ENCODE assay signal across 20 cellular contexts in the genomic region with DNA sequence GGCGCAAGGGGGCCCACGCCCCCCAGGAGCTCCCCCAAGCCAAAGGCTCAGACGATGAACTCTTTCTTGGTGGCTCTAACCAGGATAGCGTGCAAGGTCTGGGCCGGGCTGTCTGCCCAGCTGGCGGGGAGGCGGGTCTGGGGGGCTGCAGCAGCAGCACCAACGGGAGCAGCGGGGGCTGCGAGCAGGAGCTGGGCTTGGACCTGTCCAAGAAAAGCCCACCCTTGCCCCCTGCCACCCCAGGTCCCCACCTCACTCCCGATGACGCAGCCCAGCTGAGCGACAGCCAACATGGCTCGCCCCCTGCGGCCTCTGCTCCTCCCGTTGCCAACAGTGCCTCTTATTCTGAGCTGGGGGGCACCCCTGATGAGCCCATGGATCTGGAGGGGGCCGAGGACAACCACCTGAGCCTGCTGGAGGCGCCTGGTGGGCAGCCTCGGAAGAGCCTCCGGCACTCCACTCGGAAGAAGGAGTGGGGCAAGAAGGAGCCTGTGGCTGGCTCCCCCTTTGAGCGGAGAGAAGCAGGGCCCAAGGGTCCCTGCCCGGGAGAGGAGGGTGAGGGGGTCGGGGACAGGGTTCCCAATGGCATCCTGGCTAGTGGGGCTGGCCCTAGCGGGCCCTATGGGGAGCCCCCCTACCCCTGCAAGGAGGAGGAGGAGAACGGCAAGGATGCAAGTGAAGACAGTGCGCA. TPM values are rescaled to one million over a fixed set of nuclear protein-coding genes. Genes with fewer than 3 reads are reported as not detected.
DNase-seq lines count a peak whose midpoint lies in the region; ATAC-seq, FAIRE-seq and TF ChIP-seq lines count a peak whose summit lies in the region.
"Had no signal": no experiment of that assay in that cellular context is flagged by ENCODE, and none has a peak within 500 bp of the region (broad histone marks: within the 10 kb centered on the region; RNA-seq: fewer than 3 reads in every experiment).

No MANE protein-coding gene starts in this region.

- H4K20me1 ChIP-seq in HepG2 (ENCODE audit: insufficient read depth, low read length), result peaks cover 10% of the 10 kb centered on the region; the same call in 1 of the 2 replicates

- CTCF ChIA-PET in HepG2 (lab: Yijun Ruan, JAX; ENCODE audit: low intra/inter-chr PET ratio, low total read pairs), result no interaction called here

- H3K27ac ChIP-seq in right lobe of liver (no peak overlapping the region), HepG2 (ENCODE audit: extremely low read length, insufficient read depth, low read length) (no peak overlapping the region), right cardiac atrium (ENCODE audit: low read length) (no peak overlapping the region), pancreas (no peak overlapping the region)
- H3K27ac ChIP-seq: esophagus squamous epithelium, thoracic aorta had no signal

- no peak overlapping the region for H3K9ac ChIP-seq in HepG2 (ENCODE audit: insufficient read depth, low read depth, low read length)

- no peak for ATAC-seq in right lobe of liver
- ATAC-seq in HepG2, result no peak
- no peak for ATAC-seq in right cardiac atrium
- no peak for ATAC-seq in pancreas
- ATAC-seq: GM12878; stimulated activated effector memory CD8-positive, alpha-beta T cell treated with anti-CD3 and anti-CD28 coated beads, Interleukin-12 subunit alpha, Interleukin-12 subunit beta, amount 100 ng/mL, for 72 hours had no signal

- H3K27me3 ChIP-seq in right lobe of liver (no peaks in the 10 kb centered on the region), HepG2 (ENCODE audit: control insufficient read depth in 1 of 2, insufficient read depth in 2 of 2, low read length in 2 of 2) (no peaks in the 10 kb centered on the region), right cardiac atrium (ENCODE audit: control insufficient read depth, insufficient read depth) (no peaks in the 10 kb centered on the region), pancreas (no peaks in the 10 kb centered on the region)
- H3K27me3 ChIP-seq: esophagus squamous epithelium had no signal

- 90% methylated on average over 2 of the region's 27 CpGs for WGBS in right lobe of liver (ENCODE audit: insufficient coverage, low coverage, low lambda C conversion rate, missing lambda C conversion rate)
- WGBS in HepG2 (ENCODE audit: low lambda C conversion rate), result 97% methylated on average over 20 of the region's 27 CpGs
- 95% methylated on average over 27 of the region's 27 CpGs for WGBS in right cardiac atrium
- WGBS in pancreas, 2 donors, result 94 to 95% methylated on average over 25 to 27 of the region's 27 CpGs

- BruUV-seq in HepG2 (replicated peaks; lab: Mats Ljungman, UMichigan), result no TSS peak

- TF ChIP-seq EP300 in HepG2 (IDR thresholded peaks at IDR 0.05; ENCODE audit: low read depth in 2 of 2, low read length in 2 of 2) (no peak), HepG2 (CRISPR knock-in tag; IDR thresholded peaks at IDR 0.05; ENCODE audit: borderline replicate concordance) (no peak)

- H3K4me2 ChIP-seq in HepG2 (ENCODE audit: low read depth, low read length), result no peak overlapping the region

- H3K9me3 ChIP-seq in right lobe of liver (no peaks in the 10 kb centered on the region), HepG2 (ENCODE audit: low read length) (no peaks in the 10 kb centered on the region), right cardiac atrium (ENCODE audit: control insufficient read depth, low read length) (no peaks in the 10 kb centered on the region), pancreas (no peaks in the 10 kb centered on the region)
- H3K9me3 ChIP-seq: esophagus squamous epithelium, thoracic aorta had no signal

- POLR2A ChIA-PET in HepG2 (lab: Yijun Ruan, JAX), result no interaction called here

- H3K4me1 ChIP-seq in right lobe of liver (no peaks in the 10 kb centered on the region), HepG2 (ENCODE audit: insufficient read depth, low read length) (peaks cover 15% of the 10 kb centered on the region), right cardiac atrium (ENCODE audit: control insufficient read depth, insufficient read depth, low read length) (no peaks in the 10 kb centered on the region), pancreas (no peaks in the 10 kb centered on the region)

- TF ChIP-seq CTCF in right lobe of liver (IDR thresholded peaks at IDR 0.05) (no peak), HepG2 (CRISPR knock-in tag; IDR thresholded peaks at IDR 0.05) (no peak), pancreas (IDR thresholded peaks at IDR 0.05) (no peak), GM13976 (IDR thresholded peaks at IDR 0.05; ENCODE audit: borderline replicate concordance, control extremely low read depth, extremely low read depth, insufficient read depth, missing control alignments) (no peak)

- DNase-seq in right lobe of liver, result peak in 2 of 3 donors; percentile 14 to 40
- DNase-seq in HepG2 (ENCODE audit: low spot score), result no peak
- peak; percentile 6 to 56 (median 36) for DNase-seq in right cardiac atrium
- peak; percentile 2 to 74 (median 22) for DNase-seq in pancreas
- no peak for DNase-seq in NCI-H69 (lab: John Stamatoyannopoulos, UW)
- DNase-seq in GM13976 (ENCODE audit: low spot score), result no peak
- no peak for DNase-seq in NCI-H2029 treated with DMSO at 0.1 percent for 48 hours (lab: John Stamatoyannopoulos, UW)
- DNase-seq: activated T-cell treated with anti-CD3 and anti-CD28 coated beads, Interleukin-2, amount 50 U/mL, for 1 hour; effector CD8-positive, alpha-beta T cell; esophagus squamous epithelium; MM.1S; NCI-H1436 treated with DMSO at 0.1 percent for 48 hours; NCI-H2171; NCI-H526 treated with DMSO at 0.1 percent for 48 hours; SW 1271 had no signal

- H3K4me3 ChIP-seq in right lobe of liver (no peak overlapping the region), HepG2 (replicated peaks in 1 of 3; ENCODE audit: insufficient read depth in 1 of 3, low read depth in 2 of 3, low read length in 3 of 3) (no peak overlapping the region), right cardiac atrium (ENCODE audit: low read length) (no peak overlapping the region), pancreas (no peak overlapping the region)
- H3K4me3 ChIP-seq: esophagus squamous epithelium, GM12878, thoracic aorta had no signal

- no peak overlapping the region for H2AFZ ChIP-seq in HepG2 (ENCODE audit: low read length)

- FAIRE-seq in HepG2 (lab: Jason Lieb, UNC) (no peak), pancreas (lab: Jason Lieb, UNC) (no peak)
- FAIRE-seq: GM12878, GM19239, H54 had no signal

- TF ChIP-seq RAD21 in HepG2 (CRISPR knock-in tag; IDR thresholded peaks at IDR 0.05), result no peak

- TF ChIP-seq POLR2A in right lobe of liver (IDR thresholded peaks at IDR 0.05) (no peak), HepG2 (IDR thresholded peaks at IDR 0.05; ENCODE audit: insufficient read depth in 1 of 2, low read depth in 2 of 2, low read length in 2 of 2) (no peak)

- in situ Hi-C loops in HepG2 (cut with HindIII; ENCODE audit: extremely low pct_ligation_motif_present, low pct_unique_long_range_greater_than_20kb), result no loop called here
- in situ Hi-C loops in GM13976 (cut with MboI; ENCODE audit: low sequenced_read_pairs, unreplicated experiment), result no loop called here

- H3K36me3 ChIP-seq in right lobe of liver (peaks cover 0 to 4% (median under 1%) of the 10 kb centered on the region in 4 donors), HepG2 (replicated peaks in 1 of 2; ENCODE audit: control insufficient read depth in 1 of 2, insufficient read depth in 2 of 2, low read length in 2 of 2) (peaks cover 18 to 48% of the 10 kb centered on the region in 2 experiments), pancreas (peaks cover 0 to 15% (median 11%) of the 10 kb centered on the region in 3 donors)

- intact Hi-C loops in right lobe of liver (cut with DNase I), result no loop called here
- intact Hi-C loops in HepG2 (cut with micrococcal nuclease; ENCODE audit: unreplicated experiment), result no loop called here
- intact Hi-C loops in right cardiac atrium (cut with DNase I), result no loop called here
- intact Hi-C loops in pancreas (cut with DNase I), result no loop called here

- peaks cover 9% of the 10 kb centered on the region for H3K79me2 ChIP-seq in HepG2 (ENCODE audit: insufficient read depth, low read length)

RNA-seq across cellular contexts. Expression of gene TMEM191C, which starts 21.6 kb away (rescaled TPM):
- 1 to 10 TPM in 1 of 6 experiments, under 1 TPM in 5; 0.12 to 1.4 (median 0.66) TPM for total RNA-seq in right lobe of liver
- total RNA-seq in HepG2 (2016; rRNA removed; fragmentation: Illumina TruSeq; extraction: Trizol), result 1.2 and 2.9 TPM in 2 replicates
- 1.9 and 4.2 TPM in 2 replicates for total RNA-seq in HepG2 (2016; cell fraction: cytosol; rRNA removed; fragmentation: Illumina TruSeq; extraction: Trizol; ENCODE audit: low read depth)
- 0.85 and 0.91 TPM in 2 replicates for total RNA-seq in HepG2 (2016; cell fraction: insoluble cytoplasmic fraction; rRNA removed; fragmentation: Illumina TruSeq; extraction: Trizol)
- total RNA-seq in HepG2 (2016; cell fraction: membrane; rRNA removed; fragmentation: Illumina TruSeq; extraction: Trizol), result 1.3 and 1.9 TPM in 2 replicates
- total RNA-seq in HepG2 (2016; cell fraction: nucleus; rRNA removed; fragmentation: Illumina TruSeq; extraction: Trizol), result 1.6 TPM in 2 replicates
- 2.9 and 3.3 TPM in 2 replicates for polyA plus RNA-seq in HepG2 (2011; rRNA removed)
- polyA plus RNA-seq in HepG2 (2011; cell fraction: cytosol; rRNA removed), result 3.1 and 4.1 TPM in 2 replicates
- 19.1 and 20.7 TPM in 2 replicates for polyA plus RNA-seq in HepG2 (2011; cell fraction: nucleus; rRNA removed)
- polyA plus RNA-seq in HepG2 (2012), result 1.2 and 1.3 TPM in 2 replicates
- polyA plus RNA-seq in HepG2 (2016; cell fraction: cytosol; fragmentation: Illumina TruSeq; extraction: Trizol; ENCODE audit: low read depth), result 0.45 and 0.86 TPM in 2 replicates
- 0.90 and 1.4 TPM in 2 replicates for polyA plus RNA-seq in HepG2 (2016; cell fraction: insoluble cytoplasmic fraction; fragmentation: Illumina TruSeq; extraction: Trizol; ENCODE audit: low read depth)
- 0.54 and 0.72 TPM in 2 replicates for polyA plus RNA-seq in HepG2 (2016; cell fraction: membrane; fragmentation: Illumina TruSeq; extraction: Trizol; ENCODE audit: low read depth)
- polyA plus RNA-seq in HepG2 (2016; cell fraction: nucleus; fragmentation: Illumina TruSeq; extraction: Trizol; ENCODE audit: insufficient read depth, low read depth), result 3.6 and 4.2 TPM in 2 replicates
- 1.1 and 3.0 TPM in 2 replicates for polyA minus RNA-seq in HepG2 (2011; rRNA and poly(A)+ RNA removed; ENCODE audit: low replicate concordance)
- polyA minus RNA-seq in HepG2 (2011; cell fraction: cytosol; rRNA and poly(A)+ RNA removed), result 1.3 and 2.4 TPM in 2 replicates
- polyA minus RNA-seq in HepG2 (2011; cell fraction: nucleus; rRNA and poly(A)+ RNA removed), result 2.2 and 4.0 TPM in 2 replicates
- total RNA-seq in right cardiac atrium, result 1 to 10 TPM in 2 of 4 donors, under 1 TPM in 1, not detected in 1; 0.68 to 1.4 (median 1.2) TPM
- polyA plus RNA-seq in right cardiac atrium, result 0.66 TPM
- under 1 TPM in 5 of 6 donors, not detected in 1; 0.20 to 0.55 (median 0.51) TPM for total RNA-seq in pancreas
- 1 to 10 TPM in 1 of 2 donors, under 1 TPM in 1; 0.68 to 1.8 TPM for polyA plus RNA-seq in pancreas

RNA-seq across cellular contexts. Expression of gene HIC2, which starts 28.4 kb away (rescaled TPM):
- total RNA-seq in right lobe of liver (1 to 10 TPM in 5 of 6 experiments, under 1 TPM in 1; 0.88 to 1.9 (median 1.4) TPM), HepG2 (2016; rRNA removed; fragmentation: Illumina TruSeq; extraction: Trizol) (11.6 and 13.7 TPM in 2 replicates), right cardiac atrium (1 to 10 TPM; 1.1 to 2.1 (median 1.8) TPM), pancreas (1 to 10 TPM; 1.8 to 2.7 (median 2.2) TPM)
- total RNA-seq in HepG2 (2016; cell fraction: cytosol; rRNA removed; fragmentation: Illumina TruSeq; extraction: Trizol; ENCODE audit: low read depth), result 1.2 and 1.5 TPM in 2 replicates
- 9.7 and 13.2 TPM in 2 replicates for total RNA-seq in HepG2 (2016; cell fraction: insoluble cytoplasmic fraction; rRNA removed; fragmentation: Illumina TruSeq; extraction: Trizol)
- total RNA-seq in HepG2 (2016; cell fraction: membrane; rRNA removed; fragmentation: Illumina TruSeq; extraction: Trizol), result 4.6 and 5.2 TPM in 2 replicates
- 10.7 and 10.9 TPM in 2 replicates for total RNA-seq in HepG2 (2016; cell fraction: nucleus; rRNA removed; fragmentation: Illumina TruSeq; extraction: Trizol)
- polyA plus RNA-seq in HepG2 (2011; rRNA removed) (5.0 and 6.1 TPM in 2 replicates), right cardiac atrium (1.7 TPM), pancreas (1 to 10 TPM; 1.5 to 1.9 TPM)
- polyA plus RNA-seq in HepG2 (2011; cell fraction: cytosol; rRNA removed), result 4.6 and 4.8 TPM in 2 replicates
- 14.6 and 16.6 TPM in 2 replicates for polyA plus RNA-seq in HepG2 (2011; cell fraction: nucleus; rRNA removed)
- 12.6 and 12.9 TPM in 2 replicates for polyA plus RNA-seq in HepG2 (2012)
- polyA plus RNA-seq in HepG2 (2016; cell fraction: cytosol; fragmentation: Illumina TruSeq; extraction: Trizol; ENCODE audit: low read depth), result 0.53 and 0.58 TPM in 2 replicates
- polyA plus RNA-seq in HepG2 (2016; cell fraction: insoluble cytoplasmic fraction; fragmentation: Illumina TruSeq; extraction: Trizol; ENCODE audit: low read depth), result 7.8 and 10.0 TPM in 2 replicates
- polyA plus RNA-seq in HepG2 (2016; cell fraction: membrane; fragmentation: Illumina TruSeq; extraction: Trizol; ENCODE audit: low read depth), result 1.8 and 2.0 TPM in 2 replicates
- polyA plus RNA-seq in HepG2 (2016; cell fraction: nucleus; fragmentation: Illumina TruSeq; extraction: Trizol; ENCODE audit: insufficient read depth, low read depth), result 14.3 and 15.7 TPM in 2 replicates
- polyA minus RNA-seq in HepG2 (2011; rRNA and poly(A)+ RNA removed; ENCODE audit: low replicate concordance), result 2.3 and 19.9 TPM in 2 replicates
- 7.5 and 8.9 TPM in 2 replicates for polyA minus RNA-seq in HepG2 (2011; cell fraction: cytosol; rRNA and poly(A)+ RNA removed)
- polyA minus RNA-seq in HepG2 (2011; cell fraction: nucleus; rRNA and poly(A)+ RNA removed), result 10.9 and 11.6 TPM in 2 replicates

Comparison
In these comparisons a context has a peak if more than half of its experiments do, and no peak if none do; other contexts are left out.
1. DNase-seq: peak in right lobe of liver (2 of 3), right cardiac atrium (3 of 3) and pancreas (6 of 6); none in HepG2 (single experiment), NCI-H69 (single experiment), GM13976 (single experiment) and NCI-H2029 treated with DMSO at 0.1 percent for 48 hours (single experiment).